Comparison of ENCODE assay signal across 1 cellular context in genomic region chr13:70502944-70503343, GRCh38.
TF ChIP-seq lines count a peak whose summit lies in the region.

No MANE protein-coding gene starts in this region.

TF ChIP-seq in GM23338, 12 proteins besides CTCF, POLR2A, EP300 and RAD21:
- no peak for TF ChIP-seq REST (IDR thresholded peaks at IDR 0.05; ENCODE audit: unreplicated experiment)
- TF ChIP-seq, protein P1, sequence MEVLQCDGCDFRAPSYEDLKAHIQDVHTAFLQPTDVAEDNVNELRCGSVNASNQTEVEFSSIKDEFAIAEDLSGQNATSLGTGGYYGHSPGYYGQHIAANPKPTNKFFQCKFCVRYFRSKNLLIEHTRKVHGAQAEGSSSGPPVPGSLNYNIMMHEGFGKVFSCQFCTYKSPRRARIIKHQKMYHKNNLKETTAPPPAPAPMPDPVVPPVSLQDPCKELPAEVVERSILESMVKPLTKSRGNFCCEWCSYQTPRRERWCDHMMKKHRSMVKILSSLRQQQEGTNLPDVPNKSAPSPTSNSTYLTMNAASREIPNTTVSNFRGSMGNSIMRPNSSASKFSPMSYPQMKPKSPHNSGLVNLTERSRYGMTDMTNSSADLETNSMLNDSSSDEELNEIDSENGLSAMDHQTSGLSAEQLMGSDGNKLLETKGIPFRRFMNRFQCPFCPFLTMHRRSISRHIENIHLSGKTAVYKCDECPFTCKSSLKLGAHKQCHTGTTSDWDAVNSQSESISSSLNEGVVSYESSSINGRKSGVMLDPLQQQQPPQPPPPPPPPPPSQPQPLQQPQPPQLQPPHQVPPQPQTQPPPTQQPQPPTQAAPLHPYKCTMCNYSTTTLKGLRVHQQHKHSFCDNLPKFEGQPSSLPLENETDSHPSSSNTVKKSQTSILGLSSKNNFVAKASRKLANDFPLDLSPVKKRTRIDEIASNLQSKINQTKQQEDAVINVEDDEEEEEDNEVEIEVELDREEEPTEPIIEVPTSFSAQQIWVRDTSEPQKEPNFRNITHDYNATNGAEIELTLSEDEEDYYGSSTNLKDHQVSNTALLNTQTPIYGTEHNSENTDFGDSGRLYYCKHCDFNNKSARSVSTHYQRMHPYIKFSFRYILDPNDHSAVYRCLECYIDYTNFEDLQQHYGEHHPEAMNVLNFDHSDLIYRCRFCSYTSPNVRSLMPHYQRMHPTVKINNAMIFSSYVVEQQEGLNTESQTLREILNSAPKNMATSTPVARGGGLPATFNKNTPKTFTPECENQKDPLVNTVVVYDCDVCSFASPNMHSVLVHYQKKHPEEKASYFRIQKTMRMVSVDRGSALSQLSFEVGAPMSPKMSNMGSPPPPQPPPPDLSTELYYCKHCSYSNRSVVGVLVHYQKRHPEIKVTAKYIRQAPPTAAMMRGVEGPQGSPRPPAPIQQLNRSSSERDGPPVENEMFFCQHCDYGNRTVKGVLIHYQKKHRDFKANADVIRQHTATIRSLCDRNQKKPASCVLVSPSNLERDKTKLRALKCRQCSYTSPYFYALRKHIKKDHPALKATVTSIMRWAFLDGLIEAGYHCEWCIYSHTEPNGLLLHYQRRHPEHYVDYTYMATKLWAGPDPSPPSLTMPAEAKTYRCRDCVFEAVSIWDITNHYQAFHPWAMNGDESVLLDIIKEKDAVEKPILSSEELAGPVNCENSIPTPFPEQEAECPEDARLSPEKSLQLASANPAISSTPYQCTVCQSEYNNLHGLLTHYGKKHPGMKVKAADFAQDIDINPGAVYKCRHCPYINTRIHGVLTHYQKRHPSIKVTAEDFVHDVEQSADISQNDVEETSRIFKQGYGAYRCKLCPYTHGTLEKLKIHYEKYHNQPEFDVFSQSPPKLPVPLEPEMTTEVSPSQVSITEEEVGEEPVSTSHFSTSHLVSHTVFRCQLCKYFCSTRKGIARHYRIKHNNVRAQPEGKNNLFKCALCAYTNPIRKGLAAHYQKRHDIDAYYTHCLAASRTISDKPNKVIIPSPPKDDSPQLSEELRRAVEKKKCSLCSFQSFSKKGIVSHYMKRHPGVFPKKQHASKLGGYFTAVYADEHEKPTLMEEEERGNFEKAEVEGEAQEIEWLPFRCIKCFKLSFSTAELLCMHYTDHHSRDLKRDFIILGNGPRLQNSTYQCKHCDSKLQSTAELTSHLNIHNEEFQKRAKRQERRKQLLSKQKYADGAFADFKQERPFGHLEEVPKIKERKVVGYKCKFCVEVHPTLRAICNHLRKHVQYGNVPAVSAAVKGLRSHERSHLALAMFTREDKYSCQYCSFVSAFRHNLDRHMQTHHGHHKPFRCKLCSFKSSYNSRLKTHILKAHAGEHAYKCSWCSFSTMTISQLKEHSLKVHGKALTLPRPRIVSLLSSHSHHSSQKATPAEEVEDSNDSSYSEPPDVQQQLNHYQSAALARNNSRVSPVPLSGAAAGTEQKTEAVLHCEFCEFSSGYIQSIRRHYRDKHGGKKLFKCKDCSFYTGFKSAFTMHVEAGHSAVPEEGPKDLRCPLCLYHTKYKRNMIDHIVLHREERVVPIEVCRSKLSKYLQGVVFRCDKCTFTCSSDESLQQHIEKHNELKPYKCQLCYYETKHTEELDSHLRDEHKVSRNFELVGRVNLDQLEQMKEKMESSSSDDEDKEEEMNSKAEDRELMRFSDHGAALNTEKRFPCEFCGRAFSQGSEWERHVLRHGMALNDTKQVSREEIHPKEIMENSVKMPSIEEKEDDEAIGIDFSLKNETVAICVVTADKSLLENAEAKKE (CRISPR knock-in tag; IDR thresholded peaks at IDR 0.05): peak; percentile 84
- no peak for TF ChIP-seq ZNF331 (CRISPR knock-in tag; IDR thresholded peaks at IDR 0.05; ENCODE audit: low read depth)
TF ChIP-seq in GM23338: peak in this region for 1.
